13 cellular contexts compared by ENCODE assay signal in genomic region chr7:87155788-87156187, GRCh38. TPM values are rescaled to one million over a fixed set of nuclear protein-coding genes. Genes with fewer than 3 reads are reported as not detected.
DNase-seq lines count a peak whose midpoint lies in the region; ATAC-seq and TF ChIP-seq lines count a peak whose summit lies in the region.
"Had no signal": no experiment of that assay in that cellular context is flagged by ENCODE, and none has a peak within 500 bp of the region (broad histone marks: within the 10 kb centered on the region; RNA-seq: fewer than 3 reads in every experiment).

No MANE protein-coding gene starts in this region.

- peak overlapping the region in 1 of 2 experiments; percentile 36; a peak in 1 of 4 replicates for H3K4me3 ChIP-seq in DND-41 (ENCODE audit: low read depth in 1 of 2, low read length in 2 of 2)
- peak overlapping the region; percentile 33 for H3K4me3 ChIP-seq in NB4 (ENCODE audit: low read depth, low read length)
- peak overlapping the region; percentile 81 for H3K4me3 ChIP-seq in neural cell (ENCODE audit: low read length)
- H3K4me3 ChIP-seq: pancreas had no signal

- peaks cover 45% of the 10 kb centered on the region for H3K4me1 ChIP-seq in DND-41 (ENCODE audit: insufficient read depth, low read length)

- H3K4me2 ChIP-seq in DND-41 (ENCODE audit: insufficient read depth, low read length) (peak overlapping the region; percentile 82), neural cell (ENCODE audit: low read length) (no peak overlapping the region)

- DNase-seq in DND-41 (no peak), NB4 (ENCODE audit: low read depth) (no peak), endothelial cell (ENCODE audit: low spot score) (no peak), UCSD-AML1 (lab: John Stamatoyannopoulos, UW; ENCODE audit: unreplicated experiment) (no peak), OCI-M1 (lab: John Stamatoyannopoulos, UW) (no peak)
- DNase-seq: activated gamma-delta T cell, NCI-H1048, pancreas had no signal

- H3K4me1 Mint-ChIP-seq in endothelial cell (ENCODE audit: unreplicated experiment), result peaks cover 38% of the 10 kb centered on the region

- no peak for TF ChIP-seq EP300 in neural cell (conservative IDR thresholded peaks at IDR 0.05; ENCODE audit: poor library complexity, severe bottlenecking)

- peaks cover 10% of the 10 kb centered on the region for H3K27me3 Mint-ChIP-seq in endothelial cell (ENCODE audit: unreplicated experiment)
- H3K27me3 Mint-ChIP-seq: dendritic cell treated with granulocyte-macrophage colony-stimulating factor and Interleukin-4, amounts not matched to agents 40 ng/mL and 50 ng/mL, for 4 days had no signal

- peak overlapping the region; percentile 57 for H3K27ac Mint-ChIP-seq in endothelial cell (ENCODE audit: unreplicated experiment)
- H3K27ac Mint-ChIP-seq: dendritic cell treated with granulocyte-macrophage colony-stimulating factor and Interleukin-4, amounts not matched to agents 40 ng/mL and 50 ng/mL, for 4 days had no signal

- ATAC-seq in DND-41 (ENCODE audit: insufficient read depth, low read depth) (no peak), GM18907 (IDR thresholded peaks at IDR 0.05; ENCODE audit: unreplicated experiment) (no peak), HG03135 (IDR thresholded peaks at IDR 0.05; ENCODE audit: unreplicated experiment) (no peak)
- ATAC-seq: pancreas had no signal

- no peaks in the 10 kb centered on the region for H3K9me3 Mint-ChIP-seq in endothelial cell (ENCODE audit: unreplicated experiment)
- H3K9me3 Mint-ChIP-seq: dendritic cell treated with granulocyte-macrophage colony-stimulating factor and Interleukin-4, amounts not matched to agents 40 ng/mL and 50 ng/mL, for 4 days had no signal

- H3K36me3 Mint-ChIP-seq in endothelial cell (ENCODE audit: low read depth, unreplicated experiment), result peaks cover 5% of the 10 kb centered on the region

- H3K4me3 Mint-ChIP-seq in endothelial cell (ENCODE audit: unreplicated experiment), result peak overlapping the region; percentile 44
- H3K4me3 Mint-ChIP-seq: dendritic cell treated with granulocyte-macrophage colony-stimulating factor and Interleukin-4, amounts not matched to agents 40 ng/mL and 50 ng/mL, for 4 days had no signal

- no peaks in the 10 kb centered on the region for H3K9me2 ChIP-seq in neural cell (ENCODE audit: insufficient read depth, low read length)

- no peak overlapping the region for H3K9ac ChIP-seq in DND-41 (ENCODE audit: low read depth, low read length)
- H3K9ac ChIP-seq in neural cell (ENCODE audit: low read length), result no peak overlapping the region

- peaks cover 88% of the 10 kb centered on the region for H3K79me2 ChIP-seq in DND-41 (ENCODE audit: insufficient read depth, low read length)
- H3K79me2 ChIP-seq in neural cell (replicated peaks; ENCODE audit: insufficient read depth, low read length), result peaks cover 74% of the 10 kb centered on the region

- H3K36me3 ChIP-seq in DND-41 (ENCODE audit: insufficient read depth, low read length), result peaks cover 36% of the 10 kb centered on the region
- H3K36me3 ChIP-seq in neural cell (ENCODE audit: insufficient read depth, low read length), result no peaks in the 10 kb centered on the region
- H3K36me3 ChIP-seq: pancreas had no signal

- H4K20me1 ChIP-seq in DND-41 (ENCODE audit: insufficient read depth, low read length), result peaks cover 60% of the 10 kb centered on the region
- H4K20me1 ChIP-seq in neural cell (ENCODE audit: insufficient read depth), result no peaks in the 10 kb centered on the region

- no peaks in the 10 kb centered on the region for H3K27me3 ChIP-seq in DND-41 (ENCODE audit: insufficient read depth, low read length, poor library complexity)
- H3K27me3 ChIP-seq in neural cell (ENCODE audit: insufficient read depth, low read depth, low read length), result no peaks in the 10 kb centered on the region
- H3K27me3 ChIP-seq: pancreas had no signal

- no peak overlapping the region for H2AFZ ChIP-seq in DND-41 (ENCODE audit: low read depth, low read length)
- H2AFZ ChIP-seq in neural cell (ENCODE audit: low read depth, low read length), result no peak overlapping the region

- H3K9me3 ChIP-seq in DND-41 (ENCODE audit: insufficient read depth, low read length, severe bottlenecking) (no peaks in the 10 kb centered on the region), neural cell (ENCODE audit: low read length) (no peaks in the 10 kb centered on the region)
- H3K9me3 ChIP-seq: HAP-1, pancreas had no signal

- H3K27ac ChIP-seq in DND-41 (ENCODE audit: low read length) (no peak overlapping the region), neural cell (ENCODE audit: low read length) (no peak overlapping the region)
- H3K27ac ChIP-seq: pancreas had no signal

- no peak for TF ChIP-seq RAD21 in neural cell (conservative IDR thresholded peaks at IDR 0.05)

- peaks cover 3% of the 10 kb centered on the region for H3F3A ChIP-seq in neural cell (ENCODE audit: insufficient read depth, low read length, poor library complexity, severe bottlenecking)

- TF ChIP-seq CTCF in DND-41 (IDR thresholded peaks at IDR 0.05; ENCODE audit: borderline replicate concordance, extremely low read depth, low read length, poor library complexity, severe bottlenecking) (no peak), NB4 (IDR thresholded peaks at IDR 0.05; ENCODE audit: low read depth, low read length) (no peak), endothelial cell (IDR thresholded peaks at IDR 0.05; ENCODE audit: unreplicated experiment) (no peak), neural cell (IDR thresholded peaks at IDR 0.05; ENCODE audit: poor library complexity, severe bottlenecking) (no peak)

- no peak for TF ChIP-seq POLR2A in NB4 (IDR thresholded peaks at IDR 0.05; ENCODE audit: extremely low read depth, insufficient read length)

TF ChIP-seq in neural cell, 6 proteins besides CTCF, POLR2A, EP300 and RAD21:
- TF ChIP-seq POLR2AphosphoS5 (IDR thresholded peaks at IDR 0.05) (no peak), TAF1 (IDR thresholded peaks at IDR 0.05; ENCODE audit: low read depth) (no peak), EZH2 (IDR thresholded peaks at IDR 0.05; ENCODE audit: borderline replicate concordance, insufficient read depth, low read length, poor library complexity, severe bottlenecking) (no peak), MXI1 (conservative IDR thresholded peaks at IDR 0.05; ENCODE audit: poor library complexity, severe bottlenecking) (no peak), SMC3 (conservative IDR thresholded peaks at IDR 0.05; ENCODE audit: poor library complexity) (no peak)
- TF ChIP-seq, protein P1, sequence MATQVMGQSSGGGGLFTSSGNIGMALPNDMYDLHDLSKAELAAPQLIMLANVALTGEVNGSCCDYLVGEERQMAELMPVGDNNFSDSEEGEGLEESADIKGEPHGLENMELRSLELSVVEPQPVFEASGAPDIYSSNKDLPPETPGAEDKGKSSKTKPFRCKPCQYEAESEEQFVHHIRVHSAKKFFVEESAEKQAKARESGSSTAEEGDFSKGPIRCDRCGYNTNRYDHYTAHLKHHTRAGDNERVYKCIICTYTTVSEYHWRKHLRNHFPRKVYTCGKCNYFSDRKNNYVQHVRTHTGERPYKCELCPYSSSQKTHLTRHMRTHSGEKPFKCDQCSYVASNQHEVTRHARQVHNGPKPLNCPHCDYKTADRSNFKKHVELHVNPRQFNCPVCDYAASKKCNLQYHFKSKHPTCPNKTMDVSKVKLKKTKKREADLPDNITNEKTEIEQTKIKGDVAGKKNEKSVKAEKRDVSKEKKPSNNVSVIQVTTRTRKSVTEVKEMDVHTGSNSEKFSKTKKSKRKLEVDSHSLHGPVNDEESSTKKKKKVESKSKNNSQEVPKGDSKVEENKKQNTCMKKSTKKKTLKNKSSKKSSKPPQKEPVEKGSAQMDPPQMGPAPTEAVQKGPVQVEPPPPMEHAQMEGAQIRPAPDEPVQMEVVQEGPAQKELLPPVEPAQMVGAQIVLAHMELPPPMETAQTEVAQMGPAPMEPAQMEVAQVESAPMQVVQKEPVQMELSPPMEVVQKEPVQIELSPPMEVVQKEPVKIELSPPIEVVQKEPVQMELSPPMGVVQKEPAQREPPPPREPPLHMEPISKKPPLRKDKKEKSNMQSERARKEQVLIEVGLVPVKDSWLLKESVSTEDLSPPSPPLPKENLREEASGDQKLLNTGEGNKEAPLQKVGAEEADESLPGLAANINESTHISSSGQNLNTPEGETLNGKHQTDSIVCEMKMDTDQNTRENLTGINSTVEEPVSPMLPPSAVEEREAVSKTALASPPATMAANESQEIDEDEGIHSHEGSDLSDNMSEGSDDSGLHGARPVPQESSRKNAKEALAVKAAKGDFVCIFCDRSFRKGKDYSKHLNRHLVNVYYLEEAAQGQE (IDR thresholded peaks at IDR 0.05; ENCODE audit: borderline replicate concordance), result no peak

RNA-seq across cellular contexts. Expression of gene DMTF1, which starts 3.5 kb away (rescaled TPM):
- total RNA-seq in endothelial cell (ENCODE audit: unreplicated experiment), result 106 TPM
- 253 and 314 TPM in 2 replicates for polyA plus RNA-seq in neural cell
- 228 and 259 TPM in 2 replicates for polyA minus RNA-seq in neural cell
